Comparison of ENCODE assay signal across 7 cellular contexts in the genomic region with DNA sequence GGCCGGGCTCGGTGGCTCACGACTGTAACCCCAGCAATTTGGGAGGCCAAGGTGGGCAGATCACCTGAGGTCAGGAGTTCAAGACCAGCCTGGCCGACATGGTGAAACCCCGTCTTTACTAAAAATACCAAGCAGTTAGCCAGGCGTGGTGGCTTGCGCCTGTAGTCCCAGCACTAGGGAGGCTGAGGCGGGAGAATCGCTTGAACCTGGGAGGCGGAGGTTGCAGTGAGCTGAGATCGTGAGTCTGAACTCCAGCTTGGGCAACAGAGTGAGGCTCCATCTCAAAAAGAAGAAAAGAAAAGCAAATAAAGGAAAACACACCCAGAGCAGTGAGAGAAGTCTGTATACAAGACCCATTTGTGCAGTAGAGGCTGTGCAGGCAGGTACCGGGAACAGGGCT. TPM values are rescaled to one million over a fixed set of nuclear protein-coding genes. Genes with fewer than 3 reads are reported as not detected.
DNase-seq lines count a peak whose midpoint lies in the region; ATAC-seq, FAIRE-seq and TF ChIP-seq lines count a peak whose summit lies in the region.
"Not testable (repeated sequence)": the region's sequence is repeated elsewhere in the genome, so short reads cannot be mapped to it uniquely, and the experiment has no call there.

No MANE protein-coding gene starts in this region.

- H3K4me3 ChIP-seq in BLaER1 treated with 17β-estradiol and CSF1 and Interleukin-3, amounts not matched to agents 10 nM and 100 nM; OCI-LY1 (ENCODE audit: low read depth, low read length, poor library complexity, severe bottlenecking); K562; kidney (ENCODE audit: low read length in 2 of 2): not testable (repeated sequence)
- H3K4me3 ChIP-seq in DOHH2 (ENCODE audit: low read length) (peak overlapping the region; percentile 81; the same call in 1 of the 2 replicates), HFF-Myc (replicated peaks; ENCODE audit: low read depth, low read length) (peak overlapping the region; percentile 64)

- H3F3A ChIP-seq in DOHH2 (ENCODE audit: control insufficient read depth, insufficient read depth) (peaks cover 16% of the 10 kb centered on the region), OCI-LY1 (ENCODE audit: insufficient read depth, low read length) (peaks cover 11% of the 10 kb centered on the region)

- peaks cover 21 to 97% (median 93%) of the 10 kb centered on the region in 11 experiments; a peak in 21 of 22 replicates for H4K20me1 ChIP-seq in BLaER1 treated with 17β-estradiol and CSF1 and Interleukin-3, amounts not matched to agents 10 nM and 100 nM
- H4K20me1 ChIP-seq in DOHH2 (ENCODE audit: control insufficient read depth, insufficient read depth, low read depth, low read length); OCI-LY1 (ENCODE audit: insufficient read depth, low read length): not testable (repeated sequence)
- peaks cover 51% of the 10 kb centered on the region for H4K20me1 ChIP-seq in K562 (replicated peaks; ENCODE audit: control insufficient read depth, insufficient read depth, low read length)

- TF ChIP-seq EP300 in K562 (IDR thresholded peaks at IDR 0.05; ENCODE audit: low read length) = not testable (repeated sequence)

- H3K27ac ChIP-seq in BLaER1 treated with 17β-estradiol and CSF1 and Interleukin-3, amounts not matched to agents 10 nM and 100 nM = peak overlapping the region in 6 of 11 experiments; percentile 14 to 100 (median 34); a peak in 4 of 22 replicates
- H3K27ac ChIP-seq in DOHH2 (ENCODE audit: low read depth, low read length); kidney (ENCODE audit: low read depth in 2 of 2, low read length in 2 of 2): not testable (repeated sequence)
- H3K27ac ChIP-seq in OCI-LY1 (ENCODE audit: low read depth, low read length, poor library complexity, severe bottlenecking) (peak overlapping the region; percentile 71), K562 (ENCODE audit: extremely low read depth, low read depth, low read length) (peak overlapping the region; percentile 31; the same call in 2 of the 3 replicates)

- H3K9me2 ChIP-seq in DOHH2 (replicated peaks; ENCODE audit: control insufficient read depth, low read length); OCI-LY1 (ENCODE audit: low read depth, low read length): not testable (repeated sequence)

- not testable (repeated sequence) for DNase-seq in HFF-Myc (ENCODE audit: extremely low read depth, low read depth); activated CD4-positive, alpha-beta T cell treated with anti-CD3 and anti-CD28 coated beads, Interleukin-2, amount 10 ng/mL, durations not matched to agents 7 days and 5 days; K562 (ENCODE audit: extremely low read depth in 1 of 4, low spot score in 3 of 4)
- DNase-seq in kidney = peak; percentile 45

- in situ Hi-C loops in K562 (cut with MboI) = not testable (repeated sequence)

- H3K27me3 ChIP-seq in BLaER1 treated with 17β-estradiol and CSF1 and Interleukin-3, amounts not matched to agents 10 nM and 100 nM; DOHH2 (ENCODE audit: control insufficient read depth, low read length); OCI-LY1 (ENCODE audit: insufficient read depth, low read length); K562 (ENCODE audit: control insufficient read depth in 2 of 2, insufficient read depth in 2 of 2, low read length in 2 of 2): not testable (repeated sequence)

- peaks cover 53% of the 10 kb centered on the region for H3K4me1 Mint-ChIP-seq in activated CD4-positive, alpha-beta T cell treated with anti-CD3 and anti-CD28 coated beads, Interleukin-2, amount 10 ng/mL, durations not matched to agents 7 days and 5 days

- not testable (repeated sequence) for H3K27me3 Mint-ChIP-seq in activated CD4-positive, alpha-beta T cell treated with anti-CD3 and anti-CD28 coated beads, Interleukin-2, amount 10 ng/mL, durations not matched to agents 7 days and 5 days

- not testable (repeated sequence) for BruUV-seq in K562 (replicated peaks; lab: Mats Ljungman, UMichigan)

- not testable (repeated sequence) for TF ChIP-seq RAD21 in K562 (CRISPR knock-in tag; conservative IDR thresholded peaks at IDR 0.05 in 1 of 2, IDR thresholded peaks at IDR 0.05 in 1 of 2)

- peaks cover 83% of the 10 kb centered on the region for H3K79me2 ChIP-seq in DOHH2 (ENCODE audit: control insufficient read depth, low read length)
- peaks cover 68% of the 10 kb centered on the region for H3K79me2 ChIP-seq in OCI-LY1 (ENCODE audit: insufficient read depth, low read length)
- peaks cover 75% of the 10 kb centered on the region for H3K79me2 ChIP-seq in K562 (ENCODE audit: control insufficient read depth, insufficient read depth, low read length)

- POLR2A ChIA-PET in activated CD4-positive, alpha-beta T cell treated with anti-CD3 and anti-CD28 coated beads, Interleukin-2, amount 10 ng/mL, durations not matched to agents 7 days and 5 days (lab: Charles Lee) = interaction anchor here (1.1 kb wide), 1 partner anchor 61 kb away, joined by 3 read pairs; no protein-coding TSS in a partner anchor
- POLR2A ChIA-PET in K562 (lab: Yijun Ruan, JAX) = interaction anchor here (0.5 to 9.8 kb wide), 5 partner anchors 11 to 128 kb away, joined by 3 to 123 read pairs (median 7); a partner anchor contains a TSS

- 89% methylated on average over 12 of the region's 12 CpGs for WGBS in K562 (ENCODE audit: insufficient coverage, low coverage, missing lambda C conversion rate)

- not testable (repeated sequence) for H3K9me3 ChIP-seq in BLaER1 treated with 17β-estradiol and CSF1 and Interleukin-3, amounts not matched to agents 10 nM and 100 nM (replicated peaks in 1 of 11); DOHH2 (ENCODE audit: control insufficient read depth, insufficient read depth, low read length); OCI-LY1 (ENCODE audit: low read length); K562 (replicated peaks; ENCODE audit: control insufficient read depth, insufficient read depth, low read depth, low read length); kidney (ENCODE audit: control insufficient read depth in 1 of 2, low read length in 2 of 2)

- H3K9ac ChIP-seq in BLaER1 treated with 17β-estradiol and CSF1 and Interleukin-3, amounts not matched to agents 10 nM and 100 nM = peak overlapping the region in 7 of 11 experiments; percentile 96 to 100 (median 99); a peak in 8 of 22 replicates
- not testable (repeated sequence) for H3K9ac ChIP-seq in OCI-LY1 (ENCODE audit: low read length); kidney (ENCODE audit: low read length in 2 of 2)
- H3K9ac ChIP-seq in K562 (ENCODE audit: insufficient read depth in 1 of 2, low read depth in 2 of 2, low read length in 2 of 2) = peak overlapping the region in 1 of 2 experiments; percentile 82; a peak in 2 of 4 replicates

- not testable (repeated sequence) for H2AFZ ChIP-seq in OCI-LY1 (ENCODE audit: low read length); K562 (ENCODE audit: low read depth, low read length)

- FAIRE-seq in K562 (lab: Jason Lieb, UNC); kidney (lab: Jason Lieb, UNC): not testable (repeated sequence)

- not testable (repeated sequence) for ATAC-seq in K562

- H3K36me3 ChIP-seq in BLaER1 treated with 17β-estradiol and CSF1 and Interleukin-3, amounts not matched to agents 10 nM and 100 nM = peaks cover 0 to 61% (median 49%) of the 10 kb centered on the region in 11 experiments; a peak in 21 of 22 replicates
- H3K36me3 ChIP-seq in DOHH2 (ENCODE audit: control insufficient read depth, low read length) (peaks cover 61% of the 10 kb centered on the region), OCI-LY1 (ENCODE audit: insufficient read depth, low read length) (peaks cover 48% of the 10 kb centered on the region), K562 (ENCODE audit: control insufficient read depth, insufficient read depth, low read length) (peaks cover 49% of the 10 kb centered on the region)
- not testable (repeated sequence) for H3K36me3 ChIP-seq in kidney (ENCODE audit: control insufficient read depth in 1 of 2, insufficient read depth in 2 of 2, low read length in 2 of 2)

- peaks cover 22% of the 10 kb centered on the region for H3K36me3 Mint-ChIP-seq in activated CD4-positive, alpha-beta T cell treated with anti-CD3 and anti-CD28 coated beads, Interleukin-2, amount 10 ng/mL, durations not matched to agents 7 days and 5 days (ENCODE audit: low read depth)

- peak overlapping the region in 10 of 11 experiments; percentile 88 to 99 (median 95); a peak in 18 of 22 replicates for H3K4me2 ChIP-seq in BLaER1 treated with 17β-estradiol and CSF1 and Interleukin-3, amounts not matched to agents 10 nM and 100 nM
- H3K4me2 ChIP-seq in DOHH2 (ENCODE audit: low read length) = peak overlapping the region; percentile 84
- peak overlapping the region; percentile 98; the same call in 1 of the 2 replicates for H3K4me2 ChIP-seq in OCI-LY1 (ENCODE audit: low read length)
- peak overlapping the region; percentile 19; the same call in 1 of the 2 replicates for H3K4me2 ChIP-seq in K562 (ENCODE audit: insufficient read depth, low read length)

- not testable (repeated sequence) for H3K4me3 Mint-ChIP-seq in activated CD4-positive, alpha-beta T cell treated with anti-CD3 and anti-CD28 coated beads, Interleukin-2, amount 10 ng/mL, durations not matched to agents 7 days and 5 days

- H3K27ac Mint-ChIP-seq in activated CD4-positive, alpha-beta T cell treated with anti-CD3 and anti-CD28 coated beads, Interleukin-2, amount 10 ng/mL, durations not matched to agents 7 days and 5 days = peak overlapping the region; percentile 10

- CTCF ChIA-PET in activated CD4-positive, alpha-beta T cell treated with anti-CD3 and anti-CD28 coated beads, Interleukin-2, amount 10 ng/mL, durations not matched to agents 7 days and 5 days (lab: Charles Lee) = not testable (repeated sequence)
- CTCF ChIA-PET in K562 (lab: Yijun Ruan, JAX; ENCODE audit: low intra/inter-chr PET ratio) = interaction anchor here (4.6 kb wide), 1 partner anchor 82 kb away, joined by 56 read pairs; no protein-coding TSS in a partner anchor

- intact Hi-C loops in K562 (cut with micrococcal nuclease); kidney (cut with DNase I): not testable (repeated sequence)

- H3K9me1 ChIP-seq in K562 (ENCODE audit: control insufficient read depth, insufficient read depth, low read length) = not testable (repeated sequence)

- TF ChIP-seq POLR2A in K562 (conservative IDR thresholded peaks at IDR 0.05) = not testable (repeated sequence)

- not testable (repeated sequence) for H3K9me3 Mint-ChIP-seq in activated CD4-positive, alpha-beta T cell treated with anti-CD3 and anti-CD28 coated beads, Interleukin-2, amount 10 ng/mL, durations not matched to agents 7 days and 5 days

- H3K4me1 ChIP-seq in BLaER1 treated with 17β-estradiol and CSF1 and Interleukin-3, amounts not matched to agents 10 nM and 100 nM = peaks cover 38 to 58% (median 48%) of the 10 kb centered on the region in 10 experiments
- H3K4me1 ChIP-seq in DOHH2 (ENCODE audit: control insufficient read depth, low read length) (peaks cover 43% of the 10 kb centered on the region), OCI-LY1 (ENCODE audit: insufficient read depth, low read length, severe bottlenecking) (peaks cover 47% of the 10 kb centered on the region), K562 (replicated peaks in 1 of 2; ENCODE audit: control insufficient read depth in 2 of 2, insufficient read depth in 2 of 2, low read length in 2 of 2) (peaks cover 58 to 64% of the 10 kb centered on the region in 2 experiments)
- H3K4me1 ChIP-seq in kidney (ENCODE audit: control insufficient read depth in 1 of 2, insufficient read depth in 1 of 2, low read depth in 1 of 2, low read length in 2 of 2) = not testable (repeated sequence)

- TF ChIP-seq CTCF in DOHH2 (IDR thresholded peaks at IDR 0.05; ENCODE audit: low read depth, low read length, poor library complexity, severe bottlenecking); HFF-Myc (IDR thresholded peaks at IDR 0.05; ENCODE audit: low read depth, low read length, missing control alignments); OCI-LY1 (IDR thresholded peaks at IDR 0.05; ENCODE audit: low read length); K562 (IDR thresholded peaks at IDR 0.05 in 2 of 3, conservative IDR thresholded peaks at IDR 0.05 in 1 of 3; ENCODE audit: insufficient read depth in 2 of 3, low read depth in 1 of 3, low read length in 3 of 3); kidney (IDR thresholded peaks at IDR 0.05; ENCODE audit: borderline replicate concordance, extremely low read depth, insufficient read depth): not testable (repeated sequence)

RNA-seq across cellular contexts. Expression of a gene that starts 15.0 kb away (rescaled TPM):
- total RNA-seq in activated CD4-positive, alpha-beta T cell treated with anti-CD3 and anti-CD28 coated beads, Interleukin-2, amount 10 ng/mL, durations not matched to agents 7 days and 5 days = 10 to 100 TPM; 76.2 to 76.5 TPM
- 64.6 and 140 TPM in 2 replicates for total RNA-seq in K562 (2011; cell fraction: chromatin; rRNA removed; ENCODE audit: low replicate concordance)
- 103 and 112 TPM in 2 replicates for total RNA-seq in K562 (2011; cell fraction: nucleolus; rRNA removed)
- total RNA-seq in K562 (2011; cell fraction: nucleoplasm; rRNA removed) = 79.6 and 82.3 TPM in 2 replicates
- 106 and 126 TPM in 2 replicates for total RNA-seq in K562 (2014; rRNA removed)
- total RNA-seq in K562 (2014; rRNA removed; fragmentation: Illumina TruSeq; extraction: Trizol) = 96.5 and 107 TPM in 2 replicates
- 134 and 139 TPM in 2 replicates for total RNA-seq in K562 (2015; rRNA removed; fragmentation: Illumina TruSeq; extraction: Trizol)
- 126 and 149 TPM in 2 replicates for total RNA-seq in K562 (2021)
- 93.5 and 118 TPM in 2 replicates for polyA plus RNA-seq in K562 (2011; rRNA removed)
- 87.8 and 89.2 TPM in 2 replicates for polyA plus RNA-seq in K562 (2011; cell fraction: cytosol; rRNA removed)
- polyA plus RNA-seq in K562 (2011; cell fraction: nucleus; rRNA removed) = 78.2 and 92.8 TPM in 2 replicates
- polyA plus RNA-seq in K562 (2012) = 94.3 and 129 TPM in 2 replicates
- 187 and 202 TPM in 2 replicates for polyA plus RNA-seq in K562 (2014; fragmentation: Illumina TruSeq; extraction: Trizol)
- 10 to 100 TPM; 16.4 to 28.1 TPM for polyA plus RNA-seq in K562 (2014; fragmentation: Nextera tagmentation; extraction: Ambion mirVana)
- polyA plus RNA-seq in K562 (2014; rRNA removed) = 142 TPM in 2 replicates
- polyA minus RNA-seq in K562 (2011; rRNA and poly(A)+ RNA removed) = 102 and 113 TPM in 2 replicates
- polyA minus RNA-seq in K562 (2011; cell fraction: cytosol; rRNA and poly(A)+ RNA removed) = 61.3 and 61.4 TPM in 2 replicates
- polyA minus RNA-seq in K562 (2011; cell fraction: nucleus; rRNA and poly(A)+ RNA removed) = 26.4 and 52.8 TPM in 2 replicates
- total RNA-seq in kidney = 19.9 TPM
- 5.7 TPM for polyA plus RNA-seq in kidney (ENCODE audit: insufficient read depth, low read depth, low replicate concordance)

RNA-seq across cellular contexts. Expression of a gene that starts 32.1 kb away (rescaled TPM):
- 10 to 100 TPM; 69.3 to 70.6 TPM for total RNA-seq in activated CD4-positive, alpha-beta T cell treated with anti-CD3 and anti-CD28 coated beads, Interleukin-2, amount 10 ng/mL, durations not matched to agents 7 days and 5 days
- total RNA-seq in K562 (2011; cell fraction: chromatin; rRNA removed; ENCODE audit: low replicate concordance) = 106 and 133 TPM in 2 replicates
- 72.0 and 74.4 TPM in 2 replicates for total RNA-seq in K562 (2011; cell fraction: nucleolus; rRNA removed)
- 84.0 and 108 TPM in 2 replicates for total RNA-seq in K562 (2011; cell fraction: nucleoplasm; rRNA removed)
- total RNA-seq in K562 (2014; rRNA removed) (34.9 and 35.1 TPM in 2 replicates), K562 (2014; rRNA removed; fragmentation: Illumina TruSeq; extraction: Trizol) (46.3 and 56.8 TPM in 2 replicates), K562 (2015; rRNA removed; fragmentation: Illumina TruSeq; extraction: Trizol) (30.4 and 36.0 TPM in 2 replicates), K562 (2021) (47.9 and 48.8 TPM in 2 replicates), kidney (30.2 TPM)
- polyA plus RNA-seq in K562 (2011; rRNA removed) (55.3 and 66.7 TPM in 2 replicates), K562 (2014; fragmentation: Illumina TruSeq; extraction: Trizol) (43.9 and 46.0 TPM in 2 replicates), K562 (2014; fragmentation: Nextera tagmentation; extraction: Ambion mirVana) (100 to 1,000 TPM in 1 of 2 experiments, 10 to 100 TPM in 1; 99.0 to 110 TPM), K562 (2014; rRNA removed) (38.0 and 41.8 TPM in 2 replicates), kidney (ENCODE audit: insufficient read depth, low read depth, low replicate concordance) (27.7 TPM)
- polyA plus RNA-seq in K562 (2011; cell fraction: cytosol; rRNA removed) = 40.1 and 42.6 TPM in 2 replicates
- polyA plus RNA-seq in K562 (2011; cell fraction: nucleus; rRNA removed) = 59.0 and 59.1 TPM in 2 replicates
- 54.5 and 69.7 TPM in 2 replicates for polyA plus RNA-seq in K562 (2012)
- polyA minus RNA-seq in K562 (2011; rRNA and poly(A)+ RNA removed) = 33.9 and 37.3 TPM in 2 replicates
- 9.9 and 14.7 TPM in 2 replicates for polyA minus RNA-seq in K562 (2011; cell fraction: cytosol; rRNA and poly(A)+ RNA removed)
- polyA minus RNA-seq in K562 (2011; cell fraction: nucleus; rRNA and poly(A)+ RNA removed) = 14.0 and 30.0 TPM in 2 replicates

Comparison
In these comparisons a context has a peak if more than half of its experiments do, and no peak if none do; other contexts are left out.
1. H3K4me2 ChIP-seq: peak in every context shown above with its lines; median percentile 98 in OCI-LY1; 95 in BLaER1 treated with 17β-estradiol and CSF1 and Interleukin-3, amounts not matched to agents 10 nM and 100 nM; 84 in DOHH2; 19 in K562.